ENCODE assay signal across 8 cellular contexts in genomic region chr1:19882111-19883071, GRCh38. TPM values are rescaled to one million over a fixed set of nuclear protein-coding genes. Genes with fewer than 3 reads are reported as not detected.
DNase-seq lines count a peak whose midpoint lies in the region; ATAC-seq, FAIRE-seq and TF ChIP-seq lines count a peak whose summit lies in the region.

Gene OTUD3 (plus strand): TSS chr1:19882395. CDS start chr1:19882514, 119 bp downstream.

- ATAC-seq in GM19043 (IDR thresholded peaks at IDR 0.05; ENCODE audit: low read depth, unreplicated experiment) (peak; percentile 88), HG03378 (IDR thresholded peaks at IDR 0.05; ENCODE audit: unreplicated experiment) (peak; percentile 85)
- peak; percentile 96 to 97 for ATAC-seq in activated CD4-positive, CD25-positive, alpha-beta regulatory T cell treated with anti-CD3 and anti-CD28 coated beads, Interleukin-2, amount 50 U/mL, for 24 hours

- H3K36me3 ChIP-seq in kidney (ENCODE audit: control insufficient read depth in 1 of 2, insufficient read depth in 2 of 2, low read length in 2 of 2): no peaks in the 10 kb centered on the region

- peak; percentile 96 for TF ChIP-seq CTCF in kidney (IDR thresholded peaks at IDR 0.05; ENCODE audit: borderline replicate concordance, extremely low read depth, insufficient read depth)

- peak within 1 kb of the TSS; percentile 62 to 76 for H3K9ac ChIP-seq in kidney (ENCODE audit: low read length in 2 of 2)

- peak within 1 kb of the TSS; percentile 86 to 91 for H3K27ac ChIP-seq in kidney (ENCODE audit: low read depth in 2 of 2, low read length in 2 of 2)

- DNase-seq in Ammon's horn (ENCODE audit: low spot score) (peak; percentile 98), NCI-H446 treated with DMSO at 0.1 percent for 48 hours (lab: John Stamatoyannopoulos, UW) (peak; percentile 95), cerebellar nuclear complex (lab: John Stamatoyannopoulos, UW) (peak; percentile 71 to 85), kidney (peak; percentile 98)
- DNase-seq in stimulated activated CD4-positive, alpha-beta T cell treated with anti-CD3 and anti-CD28 coated beads, Interleukin-15, amount 100 ng/mL, for 24 hours: peak; percentile 96

- no peaks in the 10 kb centered on the region for H3K9me3 ChIP-seq in kidney (ENCODE audit: control insufficient read depth in 1 of 2, low read length in 2 of 2)

- peak; percentile 72 for FAIRE-seq in kidney (lab: Jason Lieb, UNC)

- intact Hi-C loops in kidney (cut with DNase I): no loop called here

- peaks cover 13 to 15% of the 10 kb centered on the region in 2 donors for H3K4me1 ChIP-seq in kidney (ENCODE audit: control insufficient read depth in 1 of 2, insufficient read depth in 1 of 2, low read depth in 1 of 2, low read length in 2 of 2)

- H3K4me3 ChIP-seq in kidney (ENCODE audit: low read length in 2 of 2): peak within 1 kb of the TSS; percentile 63 to 72

RNA-seq across cellular contexts. Expression of gene OTUD3, which starts in this region (rescaled TPM):
- total RNA-seq in kidney: 12.9 TPM
- 2.5 TPM for polyA plus RNA-seq in kidney (ENCODE audit: insufficient read depth, low read depth, low replicate concordance)

Comparison
In these comparisons a context has a peak if more than half of its experiments do, and no peak if none do; other contexts are left out.
1. Peak in every context shown above with its lines: DNase-seq, ATAC-seq, H3K4me3 ChIP-seq and H3K27ac ChIP-seq.